In genomic region chr17:7839199-7839889, GRCh38 we compare ENCODE assay signal across 9 cellular contexts. TPM values are rescaled to one million over a fixed set of nuclear protein-coding genes. Genes with fewer than 3 reads are reported as not detected.
DNase-seq lines count a peak whose midpoint lies in the region; ATAC-seq and TF ChIP-seq lines count a peak whose summit lies in the region.
"Had no signal": no experiment of that assay in that cellular context is flagged by ENCODE, and none has a peak within 500 bp of the region (broad histone marks: within the 10 kb centered on the region; RNA-seq: fewer than 3 reads in every experiment).

No MANE protein-coding gene starts in this region.

- H3K9me3 Mint-ChIP-seq in CD14-positive monocyte (peaks cover 0 to 5% (median 0%) of the 10 kb centered on the region in 7 donors), neural crest cell (no peaks in the 10 kb centered on the region)

- ATAC-seq in GM18867 (IDR thresholded peaks at IDR 0.05; ENCODE audit: unreplicated experiment), result no peak
- no peak for ATAC-seq in HG03342 (IDR thresholded peaks at IDR 0.05; ENCODE audit: unreplicated experiment)
- no peak for ATAC-seq in HG02870 (IDR thresholded peaks at IDR 0.05; ENCODE audit: unreplicated experiment)
- no peak for ATAC-seq in GM18909 (IDR thresholded peaks at IDR 0.05; ENCODE audit: poor library complexity, unreplicated experiment)

- DNase-seq in CD14-positive monocyte (ENCODE audit: low spot score) (no peak), NOMO-1 treated with dmso at 0.1 percent for 144 hours (lab: John Stamatoyannopoulos, UW; ENCODE audit: unreplicated experiment) (peak; percentile 76), ecto neural progenitor cell (ENCODE audit: low spot score) (peak; percentile 59), neural crest cell (ENCODE audit: low read depth, low spot score) (no peak)

- H3K4me1 Mint-ChIP-seq in CD14-positive monocyte (peaks cover 53% of the 10 kb centered on the region), neural crest cell (peaks cover 83% of the 10 kb centered on the region)

- H3K36me3 Mint-ChIP-seq in CD14-positive monocyte, result peaks cover 17 to 27% of the 10 kb centered on the region in 2 donors
- H3K36me3 Mint-ChIP-seq in neural crest cell (ENCODE audit: low read depth), result peaks cover 3% of the 10 kb centered on the region

- H3K27me3 Mint-ChIP-seq in CD14-positive monocyte (ENCODE audit: low read depth in 3 of 3) (peaks cover 0 to 15% (median 6%) of the 10 kb centered on the region in 3 donors), neural crest cell (ENCODE audit: low read depth) (peaks cover 17% of the 10 kb centered on the region)

- TF ChIP-seq CTCF in CD14-positive monocyte (IDR thresholded peaks at IDR 0.05) (no peak), neural crest cell (conservative IDR thresholded peaks at IDR 0.05) (no peak)

- H3K27ac Mint-ChIP-seq in CD14-positive monocyte (peak overlapping the region; percentile 97 to 100 (median 100)), neural crest cell (ENCODE audit: unreplicated experiment) (peak overlapping the region; percentile 89)

- intact Hi-C loops in CD14-positive monocyte (cut with micrococcal nuclease), result loop anchor here in 1 of 2 donors (10.0 kb wide), 1 partner anchor 315 kb away; the partner anchor contains the start of gene PER1

- H3K4me3 Mint-ChIP-seq in CD14-positive monocyte (peak overlapping the region; percentile 88 to 98), neural crest cell (peak overlapping the region; percentile 93)

RNA-seq across cellular contexts. Expression of gene KDM6B, which starts 5.3 kb away (rescaled TPM):
- under 1 TPM; 0.37 to 0.44 TPM for polyA plus RNA-seq in CD14-positive monocyte
- 64.8 and 70.2 TPM in 2 replicates for total RNA-seq in neural crest cell

RNA-seq across cellular contexts. Expression of gene TMEM88, which starts 15.5 kb away (rescaled TPM):
- not detected for polyA plus RNA-seq in CD14-positive monocyte
- total RNA-seq in neural crest cell, result 6.7 and 8.4 TPM in 2 replicates
- total RNA-seq: RPMI7951 had no signal

RNA-seq across cellular contexts. Expression of gene NAA38, which starts 18.0 kb away (rescaled TPM):
- polyA plus RNA-seq in CD14-positive monocyte, result 100 to 1,000 TPM; 148 to 197 TPM
- 83.4 and 87.2 TPM in 2 replicates for total RNA-seq in neural crest cell

RNA-seq across cellular contexts. Expression of gene CYB5D1, which starts 18.5 kb away (rescaled TPM):
- polyA plus RNA-seq in CD14-positive monocyte, result under 1 TPM; 0.50 to 0.98 TPM
- total RNA-seq in neural crest cell, result 12.7 and 13.3 TPM in 2 replicates

RNA-seq across cellular contexts. Expression of gene CHD3, which starts 49.2 kb away (rescaled TPM):
- under 1 TPM; 0.55 to 0.91 TPM for polyA plus RNA-seq in CD14-positive monocyte
- 53.3 and 59.7 TPM in 2 replicates for total RNA-seq in neural crest cell

Comparison
In these comparisons a context has a peak if more than half of its experiments do, and no peak if none do; other contexts are left out.
1. DNase-seq: peak in NOMO-1 treated with dmso at 0.1 percent for 144 hours (single experiment) and ecto neural progenitor cell (single experiment); none in CD14-positive monocyte (single experiment) and neural crest cell (single experiment).